ENCODE assay signal across 16 cellular contexts in the genomic region with DNA sequence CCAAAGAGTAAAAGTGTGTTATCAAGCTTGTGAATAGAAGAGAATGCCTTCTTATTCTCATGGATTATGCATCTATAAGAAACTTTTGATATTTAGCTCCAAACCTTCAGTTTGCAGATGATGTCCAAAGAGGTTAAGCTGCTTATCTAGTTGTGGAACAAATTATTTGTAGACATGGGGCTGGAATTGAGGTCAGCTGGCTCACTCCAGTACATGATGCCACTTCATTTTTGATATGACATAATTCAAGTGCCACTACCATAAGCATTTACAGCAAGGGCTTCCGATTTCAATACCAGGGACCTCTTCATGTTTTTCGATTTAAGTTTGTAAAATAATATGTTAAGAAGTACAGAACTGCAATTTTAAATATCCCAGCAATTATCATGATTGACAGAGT. TPM values are rescaled to one million over a fixed set of nuclear protein-coding genes. Genes with fewer than 3 reads are reported as not detected.
A peak's percentile ranks its signal among the peaks of the same experiment; 100 is the strongest.
DNase-seq lines count a peak whose midpoint lies in the region; ATAC-seq, FAIRE-seq and TF ChIP-seq lines count a peak whose summit lies in the region.
"Had no signal": no experiment of that assay in that cellular context is flagged by ENCODE, and none has a peak within 500 bp of the region (broad histone marks: within the 10 kb centered on the region; RNA-seq: fewer than 3 reads in every experiment).

No MANE protein-coding gene starts in this region.

- TF ChIP-seq RAD21 in GM12878 (IDR thresholded peaks at IDR 0.05; ENCODE audit: insufficient read depth, low read depth, low read length) = no peak

- H3K79me2 ChIP-seq in GM12878 (ENCODE audit: control insufficient read depth, insufficient read depth, low read length) = peaks cover 65% of the 10 kb centered on the region

- H3K27me3 ChIP-seq in left ventricle myocardium inferior (ENCODE audit: low read depth) (no peaks in the 10 kb centered on the region), GM12878 (replicated peaks in 1 of 2; ENCODE audit: control insufficient read depth in 2 of 2, insufficient read depth in 2 of 2, low read length in 1 of 2) (no peaks in the 10 kb centered on the region), stomach (no peaks in the 10 kb centered on the region)

- BruUV-seq in GM12878 (replicated peaks; lab: Mats Ljungman, UMichigan) = no TSS peak

- no peak for DNase-seq in left ventricle myocardium superior
- no peak for DNase-seq in left ventricle myocardium inferior
- peak; percentile 48 for DNase-seq in NAMALWA (ENCODE audit: low spot score)
- DNase-seq in GM12878 (ENCODE audit: low read depth, low spot score) = no peak
- DNase-seq in stomach = no peak
- no peak for DNase-seq in RWPE1 (ENCODE audit: low spot score)
- DNase-seq in NCI-H345 (lab: John Stamatoyannopoulos, UW) = no peak
- DNase-seq: ACHN, DMS 273 treated with DMSO at 0.1 percent for 48 hours, H9, MV-4-11, NCI-H1436, NCI-H2081, NCI-H226, SHP77 treated with DMSO at 0.1 percent for 48 hours had no signal

- intact Hi-C loops in left ventricle myocardium superior (cut with micrococcal nuclease) (no loop called here), left ventricle myocardium inferior (cut with micrococcal nuclease) (no loop called here), GM12878 (cut with micrococcal nuclease; ENCODE audit: unreplicated experiment) (loop anchor here (10.0 kb wide), 2 partner anchors 528 to 1252 kb away; partner anchors contain the start of gene TSPAN12), stomach (cut with DNase I; ENCODE audit: low total_unique reads) (no loop called here)

- H3K9me3 ChIP-seq in left ventricle myocardium inferior (replicated peaks) (no peaks in the 10 kb centered on the region), GM12878 (replicated peaks; ENCODE audit: control insufficient read depth, insufficient read depth, low read length) (no peaks in the 10 kb centered on the region; the same call in 1 of the 3 replicates), stomach (no peaks in the 10 kb centered on the region)

- H3K36me3 ChIP-seq in left ventricle myocardium inferior = peaks cover 8% of the 10 kb centered on the region
- peaks cover 0 to 7% of the 10 kb centered on the region in 2 experiments; a peak in 2 of 4 replicates for H3K36me3 ChIP-seq in GM12878 (ENCODE audit: control insufficient read depth in 2 of 2, insufficient read depth in 2 of 2, low read length in 1 of 2)
- H3K36me3 ChIP-seq in stomach = peaks cover 1 to 3% (median 2%) of the 10 kb centered on the region in 4 donors

- no peak overlapping the region for H3K4me3 ChIP-seq in left ventricle myocardium inferior
- H3K4me3 ChIP-seq in GM12878 = no peak overlapping the region
- no peak overlapping the region for H3K4me3 ChIP-seq in stomach

- H2AFZ ChIP-seq in GM12878 (ENCODE audit: control insufficient read depth, low read depth, low read length) = no peak overlapping the region

- 78% methylated on average over 2 of the region's 2 CpGs for WGBS in GM12878 (ENCODE audit: insufficient coverage, insufficient replicate concordance, low lambda C conversion rate, missing lambda C conversion rate)
- WGBS in stomach, 5 donors = 81 to 91% (median 88%) methylated on average over 2 of the region's 2 CpGs

- TF ChIP-seq POLR2A in GM12878 (IDR thresholded peaks at IDR 0.05; ENCODE audit: low read depth, low read length) (no peak), stomach (IDR thresholded peaks at IDR 0.05) (no peak)

- no peak for FAIRE-seq in GM12878 (lab: Jason Lieb, UNC)

- no peak for TF ChIP-seq CTCF in left ventricle myocardium inferior (IDR thresholded peaks at IDR 0.05; ENCODE audit: borderline replicate concordance)
- no peak for TF ChIP-seq CTCF in GM12878 (IDR thresholded peaks at IDR 0.05 in 2 of 3, conservative IDR thresholded peaks at IDR 0.05 in 1 of 3; ENCODE audit: control insufficient read depth in 2 of 3, extremely low read depth in 1 of 3, insufficient read depth in 1 of 3, low read depth in 3 of 3, low read length in 3 of 3)
- TF ChIP-seq CTCF in stomach (IDR thresholded peaks at IDR 0.05) = no peak
- no peak for TF ChIP-seq CTCF in RWPE1 (conservative IDR thresholded peaks at IDR 0.05; ENCODE audit: low read depth)

- ATAC-seq in left ventricle myocardium superior = peak; percentile 74
- no peak for ATAC-seq in GM12878
- no peak for ATAC-seq in GM18519 (IDR thresholded peaks at IDR 0.05; ENCODE audit: low FRiP score, unreplicated experiment)

- no peak for TF ChIP-seq EP300 in GM12878 (IDR thresholded peaks at IDR 0.05; ENCODE audit: borderline replicate concordance in 1 of 2, control insufficient read depth in 1 of 2, low read depth in 2 of 2, low read length in 2 of 2)
- TF ChIP-seq EP300 in stomach (IDR thresholded peaks at IDR 0.05) = no peak

- H4K20me1 ChIP-seq in GM12878 (ENCODE audit: control insufficient read depth, insufficient read depth) = no peaks in the 10 kb centered on the region

- RAD21 ChIA-PET in GM12878 (lab: Charles Lee; ENCODE audit: unreplicated experiment) = interaction anchor here (9.7 to 10.5 kb wide), 3 partner anchors 11 to 147 kb away, joined by 115 to 272 read pairs (median 133); partner anchors contain the start of gene FAM3C

- no peak overlapping the region for H3K27ac ChIP-seq in left ventricle myocardium inferior (replicated peaks)
- H3K27ac ChIP-seq in GM12878 (ENCODE audit: control insufficient read depth, insufficient read depth) = peak overlapping the region; percentile 34
- H3K27ac ChIP-seq in stomach = peak overlapping the region in 4 of 5 donors; percentile 65 to 81 (median 74)
- no peak overlapping the region for H3K27ac ChIP-seq in RWPE1

- SMC1A ChIA-PET in GM12878 (lab: Charles Lee; ENCODE audit: uncharacterized antibody, unreplicated experiment) = interaction anchor here (0.9 to 13.5 kb wide), 8 partner anchors 9 to 164 kb away, joined by 3 to 281 read pairs (median 14); partner anchors contain the start of gene FAM3C

- H3K4me1 ChIP-seq in left ventricle myocardium inferior (peaks cover 46% of the 10 kb centered on the region), GM12878 (ENCODE audit: control insufficient read depth, insufficient read depth, low read length) (peaks cover 38% of the 10 kb centered on the region), stomach (peaks cover 6 to 79% (median 35%) of the 10 kb centered on the region in 4 donors)

- 0 out of 2 replicates have a peak overlapping the region, but pooled peaks have one; percentile 30 for H3K4me2 ChIP-seq in GM12878 (ENCODE audit: control insufficient read depth, insufficient read depth)

- in situ Hi-C loops in GM12878 (cut with MboI) = loop anchor here (25.0 kb wide), 1 partner anchor 971 kb away; no protein-coding TSS in a partner anchor

- no peak overlapping the region for H3K9ac ChIP-seq in GM12878 (ENCODE audit: control insufficient read depth, insufficient read depth, low read length)

- POLR2A ChIA-PET in GM12878 (lab: Charles Lee) (interaction anchor here (0.6 to 8.7 kb wide), 4 partner anchors 10 to 122 kb away, joined by 3 to 81 read pairs (median 28); partner anchors contain the start of gene FAM3C), RWPE1 (lab: Yijun Ruan, JAX; ENCODE audit: low non-redundant PET) (no interaction called here)

- CTCF ChIA-PET in GM12878 (lab: Yijun Ruan, JAX) = interaction anchor here (1.1 to 12.1 kb wide), 7 partner anchors 9 to 147 kb away, joined by 3 to 87 read pairs (median 5); partner anchors contain the start of gene FAM3C
- CTCF ChIA-PET in RWPE1 (lab: Yijun Ruan, JAX) = no interaction called here

RNA-seq across cellular contexts. Expression of gene FAM3C, which starts 12.9 kb away (rescaled TPM):
- total RNA-seq in left ventricle myocardium superior = 42.8 TPM
- total RNA-seq in left ventricle myocardium inferior = 46.2 TPM
- 225 and 231 TPM in 2 replicates for total RNA-seq in GM12878 (2013; cell fraction: nucleolus; rRNA removed)
- total RNA-seq in GM12878 (2014; rRNA removed) = 23.6 and 28.8 TPM in 2 replicates
- 22.8 and 23.5 TPM in 2 replicates for total RNA-seq in GM12878 (2014; rRNA removed; fragmentation: Illumina TruSeq; extraction: Trizol)
- 25.0 and 25.7 TPM in 2 replicates for total RNA-seq in GM12878 (2021)
- 25.9 TPM for polyA plus RNA-seq in GM12878 (2011; ENCODE audit: low read depth)
- polyA plus RNA-seq in GM12878 (2011; rRNA removed) = 110 and 179 TPM in 2 replicates
- 24.1 and 27.6 TPM in 2 replicates for polyA plus RNA-seq in GM12878 (2011; cell fraction: cytosol; rRNA removed)
- polyA plus RNA-seq in GM12878 (2011; cell fraction: nucleus; rRNA removed) = 72.4 and 86.3 TPM in 2 replicates
- 40.1 and 44.7 TPM in 2 replicates for polyA plus RNA-seq in GM12878 (2012)
- 34.6 and 50.6 TPM in 2 replicates for polyA plus RNA-seq in GM12878 (2014; fragmentation: Illumina TruSeq; extraction: Trizol)
- 10 to 100 TPM; 11.0 to 13.6 TPM for polyA plus RNA-seq in GM12878 (2014; fragmentation: Nextera tagmentation; extraction: Ambion mirVana)
- polyA plus RNA-seq in GM12878 (2014; rRNA removed) = 26.0 and 30.6 TPM in 2 replicates
- polyA plus RNA-seq in GM12878 (2016; fragmentation: Nextera tagmentation; extraction: Ambion mirVana) = 10 to 100 TPM; 33.4 to 38.0 TPM
- 30.8 and 44.3 TPM in 2 replicates for polyA minus RNA-seq in GM12878 (2011; rRNA and poly(A)+ RNA removed)
- 14.0 and 20.4 TPM in 2 replicates for polyA minus RNA-seq in GM12878 (2011; cell fraction: cytosol; rRNA and poly(A)+ RNA removed)
- polyA minus RNA-seq in GM12878 (2011; cell fraction: nucleus; rRNA and poly(A)+ RNA removed) = 104 and 136 TPM in 2 replicates
- 100 to 1,000 TPM in 1 of 5 donors, 10 to 100 TPM in 4; 15.2 to 147 (median 23.3) TPM for total RNA-seq in stomach
- 10 to 100 TPM; 25.2 to 32.5 (median 26.9) TPM for polyA plus RNA-seq in stomach

RNA-seq across cellular contexts. Expression of gene WNT16, which starts 54.4 kb away (rescaled TPM):
- total RNA-seq in left ventricle myocardium superior (not detected), left ventricle myocardium inferior (not detected), GM12878 (2014; rRNA removed) (0.11 TPM in 1 of 2 replicates, not detected in the other), GM12878 (2014; rRNA removed; fragmentation: Illumina TruSeq; extraction: Trizol) (not detected in 2 replicates), GM12878 (2021) (0.16 TPM in 1 of 2 replicates, not detected in the other), stomach (under 1 TPM in 1 of 5 donors, not detected in 4; 0.37 TPM)
- total RNA-seq in GM12878 (2013; cell fraction: nucleolus; rRNA removed) = not detected in 2 replicates
- polyA plus RNA-seq in GM12878 (2011; ENCODE audit: low read depth) = 0.13 TPM
- polyA plus RNA-seq in GM12878 (2011; rRNA removed) (0.05 TPM in 1 of 2 replicates, not detected in the other), GM12878 (2014; fragmentation: Illumina TruSeq; extraction: Trizol) (0.10 TPM in 1 of 2 replicates, not detected in the other), GM12878 (2014; fragmentation: Nextera tagmentation; extraction: Ambion mirVana) (under 1 TPM in 1 of 2 experiments, not detected in 1; 0.05 TPM), GM12878 (2014; rRNA removed) (0.06 TPM in 1 of 2 replicates, not detected in the other), GM12878 (2016; fragmentation: Nextera tagmentation; extraction: Ambion mirVana) (under 1 TPM in 1 of 2 experiments, not detected in 1; 0.07 TPM), stomach (under 1 TPM in 1 of 3 donors, not detected in 2; 0.05 TPM)
- polyA plus RNA-seq in GM12878 (2011; cell fraction: cytosol; rRNA removed) = 0.01 TPM in 1 of 2 replicates, not detected in the other
- polyA plus RNA-seq in GM12878 (2011; cell fraction: nucleus; rRNA removed) = not detected in 2 replicates
- polyA plus RNA-seq in GM12878 (2012) = not detected in 2 replicates
- not detected in 2 replicates for polyA minus RNA-seq in GM12878 (2011; rRNA and poly(A)+ RNA removed)
- not detected in 2 replicates for polyA minus RNA-seq in GM12878 (2011; cell fraction: cytosol; rRNA and poly(A)+ RNA removed)
- not detected in 2 replicates for polyA minus RNA-seq in GM12878 (2011; cell fraction: nucleus; rRNA and poly(A)+ RNA removed)
- total RNA-seq: H9 had no signal

Comparison
In these comparisons a context has a peak if more than half of its experiments do, and no peak if none do; other contexts are left out.
1. H3K27ac ChIP-seq: peak in GM12878 (single experiment) and stomach (4 of 5); none in left ventricle myocardium inferior (single experiment) and RWPE1 (single experiment).